8 cellular contexts compared by ENCODE assay signal in genomic region chr17:28728364-28729200, GRCh38. TPM values are rescaled to one million over a fixed set of nuclear protein-coding genes. Genes with fewer than 3 reads are reported as not detected.
A peak's percentile ranks its signal among the peaks of the same experiment; 100 is the strongest.
DNase-seq lines count a peak whose midpoint lies in the region; ATAC-seq, FAIRE-seq and TF ChIP-seq lines count a peak whose summit lies in the region.

Gene NEK8, plus strand, starts transcription at chr17:28728788. Its CDS starts 26 bp downstream, at chr17:28728814.

- peaks cover 3% of the 10 kb centered on the region; the same call in 1 of the 2 replicates for H3K4me1 ChIP-seq in BE2C

- TF ChIP-seq CTCF in BE2C (IDR thresholded peaks at IDR 0.05; ENCODE audit: low read depth, low read length), result no peak
- TF ChIP-seq CTCF in coronary artery (IDR thresholded peaks at IDR 0.05), result no peak

- ATAC-seq in HG03439 (IDR thresholded peaks at IDR 0.05; ENCODE audit: unreplicated experiment) (peak; percentile 43), left lobe of liver (peak; percentile 70)

- H3K4me3 Mint-ChIP-seq in activated CD4-positive, alpha-beta T cell treated with anti-CD3 and anti-CD28 coated beads, Interleukin-2, amount 10 ng/mL, durations not matched to agents 24 days and 14 days, result peak within 1 kb of the TSS; percentile 98

- H3K4me3 ChIP-seq in BE2C (ENCODE audit: low read depth, low read length) (peak within 1 kb of the TSS; percentile 67), coronary artery (peak within 1 kb of the TSS; percentile 87)

- peaks cover 45% of the 10 kb centered on the region for H3K4me1 Mint-ChIP-seq in activated CD4-positive, alpha-beta T cell treated with anti-CD3 and anti-CD28 coated beads, Interleukin-2, amount 10 ng/mL, durations not matched to agents 24 days and 14 days

- DNase-seq in BE2C, result peak; percentile 89
- DNase-seq in GM19239 (ENCODE audit: insufficient read length, low spot score), result no peak
- DNase-seq in NCI-H526 treated with DMSO at 0.1 percent for 48 hours (lab: John Stamatoyannopoulos, UW), result peak; percentile 97
- DNase-seq in activated CD4-positive, alpha-beta T cell treated with anti-CD3 and anti-CD28 coated beads, Interleukin-2, amount 10 ng/mL, durations not matched to agents 24 days and 14 days, result peak; percentile 100
- peak; percentile 97 for DNase-seq in coronary artery (ENCODE audit: low spot score)
- peak; percentile 95 for DNase-seq in left lobe of liver (ENCODE audit: low spot score)
- DNase-seq in stimulated activated CD4-positive, alpha-beta T cell treated with anti-CD3 and anti-CD28 coated beads, Interleukin-1b, Interleukin-23, amount 100 ng/mL, for 4 hours (ENCODE audit: low read depth in 2 of 2), result peak; percentile 97 to 98

- H3K27me3 ChIP-seq in BE2C, result no peaks in the 10 kb centered on the region

- intact Hi-C loops in activated CD4-positive, alpha-beta T cell treated with anti-CD3 and anti-CD28 coated beads, Interleukin-2, amount 10 ng/mL, durations not matched to agents 24 days and 14 days (cut with micrococcal nuclease), result loop anchor here (1.0 to 10.0 kb wide), 8 partner anchors 9 to 839 kb away; partner anchors contain the start of genes ABHD15, NUFIP2, RPL23A and TP53I13

- peak; percentile 88 for FAIRE-seq in GM19239 (lab: Jason Lieb, UNC)

- no peaks in the 10 kb centered on the region for H3K9me3 ChIP-seq in BE2C

- no peaks in the 10 kb centered on the region for H3K9me3 Mint-ChIP-seq in activated CD4-positive, alpha-beta T cell treated with anti-CD3 and anti-CD28 coated beads, Interleukin-2, amount 10 ng/mL, durations not matched to agents 24 days and 14 days

- H3K36me3 ChIP-seq in BE2C, result peaks cover 16% of the 10 kb centered on the region

- H3K27me3 Mint-ChIP-seq in activated CD4-positive, alpha-beta T cell treated with anti-CD3 and anti-CD28 coated beads, Interleukin-2, amount 10 ng/mL, durations not matched to agents 24 days and 14 days, result no peaks in the 10 kb centered on the region

- peak within 1 kb of the TSS; percentile 92 to 99 for H3K27ac ChIP-seq in coronary artery

- H3K36me3 Mint-ChIP-seq in activated CD4-positive, alpha-beta T cell treated with anti-CD3 and anti-CD28 coated beads, Interleukin-2, amount 10 ng/mL, durations not matched to agents 24 days and 14 days (ENCODE audit: low read depth), result peaks cover 26% of the 10 kb centered on the region

- H3K27ac Mint-ChIP-seq in activated CD4-positive, alpha-beta T cell treated with anti-CD3 and anti-CD28 coated beads, Interleukin-2, amount 10 ng/mL, durations not matched to agents 24 days and 14 days, result peak within 1 kb of the TSS; percentile 100

RNA-seq across cellular contexts. Expression of gene NEK8, which starts in this region (rescaled TPM):
- polyA plus RNA-seq in BE2C (2012; ENCODE audit: insufficient read depth, insufficient read length, low read depth), result 1.9 TPM
- total RNA-seq in activated CD4-positive, alpha-beta T cell treated with anti-CD3 and anti-CD28 coated beads, Interleukin-2, amount 10 ng/mL, durations not matched to agents 24 days and 14 days, result 5.5 and 6.1 TPM in 2 replicates
- total RNA-seq in left lobe of liver, result 3.2 TPM
